ENCODE assay signal across 18 cellular contexts in the genomic region with DNA sequence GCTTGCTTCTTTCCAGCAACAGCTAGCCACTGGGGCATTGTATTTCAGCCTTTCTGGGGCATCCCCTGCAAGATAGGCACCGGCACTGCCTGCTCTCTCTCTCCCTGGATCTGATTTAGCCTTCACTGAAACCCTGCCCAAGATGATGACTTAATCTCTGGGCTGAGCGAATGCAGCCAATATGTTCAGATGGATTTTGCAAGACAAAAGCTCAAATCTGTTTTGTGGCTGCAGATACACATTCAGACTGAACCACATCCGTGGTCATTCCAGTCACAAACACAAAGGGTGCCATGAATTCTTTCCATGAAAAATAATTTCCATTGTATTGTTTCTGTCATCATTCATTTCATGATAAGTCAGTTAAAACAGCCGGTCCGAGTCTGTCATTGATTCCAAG. TPM values are rescaled to one million over a fixed set of nuclear protein-coding genes. Genes with fewer than 3 reads are reported as not detected.
DNase-seq lines count a peak whose midpoint lies in the region; ATAC-seq, FAIRE-seq and TF ChIP-seq lines count a peak whose summit lies in the region.
"Had no signal": no experiment of that assay in that cellular context is flagged by ENCODE, and none has a peak within 500 bp of the region (broad histone marks: within the 10 kb centered on the region; RNA-seq: fewer than 3 reads in every experiment).

No MANE protein-coding gene starts in this region.

- intact Hi-C loops in IMR-90 (cut with micrococcal nuclease) (no loop called here), lower lobe of right lung (cut with DNase I) (no loop called here), ovary (cut with DNase I) (no loop called here)

- H3K4me2 ChIP-seq in IMR-90 (ENCODE audit: low read depth, low read length): no peak overlapping the region
- H3K4me2 ChIP-seq: KMS-11 had no signal

- POLR2A ChIA-PET in IMR-90 (lab: Charles Lee; ENCODE audit: unreplicated experiment): no interaction called here

- H4K8ac ChIP-seq in IMR-90 (ENCODE audit: low read depth in 2 of 2, low read length in 2 of 2): peak overlapping the region; percentile 21 to 32; a peak in 1 of 4 replicates

- H2BK120ac ChIP-seq in IMR-90 (ENCODE audit: low read depth, low read length): peak overlapping the region; percentile 89

- no TSS peak for BruUV-seq in IMR-90 (replicated peaks; lab: Mats Ljungman, UMichigan)

- H3K9ac ChIP-seq in IMR-90 (ENCODE audit: low read depth, low read length): no peak overlapping the region
- H3K9ac ChIP-seq: KMS-11 had no signal

- H3K23ac ChIP-seq in IMR-90 (ENCODE audit: low read depth, low read length): 0 out of 2 replicates have a peak overlapping the region, but pooled peaks have one; percentile 13

- H3K4me1 ChIP-seq in IMR-90 (ENCODE audit: control insufficient read depth, insufficient read depth, low read length): peaks cover 15% of the 10 kb centered on the region
- no peaks in the 10 kb centered on the region for H3K4me1 ChIP-seq in lower lobe of right lung
- no peaks in the 10 kb centered on the region for H3K4me1 ChIP-seq in ovary (ENCODE audit: insufficient read depth)

- no peak for TF ChIP-seq RAD21 in IMR-90 (IDR thresholded peaks at IDR 0.05; ENCODE audit: low read length)

- no peak overlapping the region for H3K56ac ChIP-seq in IMR-90 (ENCODE audit: extremely low read depth, insufficient read depth, low read length)

- DNase-seq in Ammon's horn (ENCODE audit: low spot score): peak; percentile 33
- DNase-seq in IMR-90: peak; percentile 69
- DNase-seq in cerebellum (ENCODE audit: low spot score): peak; percentile 55
- DNase-seq in lower lobe of right lung: no peak
- DNase-seq in H54 (ENCODE audit: insufficient read length, low spot score): no peak
- no peak for DNase-seq in KG1 (lab: John Stamatoyannopoulos, UW)
- no peak for DNase-seq in ovary
- DNase-seq: effector CD8-positive, alpha-beta T cell; heart left ventricle; NCI-H1694 treated with DMSO at 0.1 percent for 48 hours; NCI-H748 treated with DMSO at 0.1 percent for 48 hours; retina; stimulated activated CD4-positive, alpha-beta T cell treated with anti-CD3 and anti-CD28 coated beads, Interleukin-2, amount 100 ng/mL, for 48 hours; upper lobe of left lung had no signal

- ATAC-seq in IMR-90 (ENCODE audit: low read depth): peak; percentile 59
- no peak for ATAC-seq in lower lobe of right lung
- no peak for ATAC-seq in GM21515 (IDR thresholded peaks at IDR 0.05; ENCODE audit: unreplicated experiment)
- ATAC-seq: natural killer cell treated with Interleukin-12 subunit alpha and Interleukin-12 subunit beta and Interleukin-15 and Interleukin-18, amount 100 ng/mL, for 72 hours had no signal

- peak overlapping the region; percentile 56 for H3K4ac ChIP-seq in IMR-90 (ENCODE audit: low read depth, low read length)

- TF ChIP-seq CTCF in IMR-90 (conservative IDR thresholded peaks at IDR 0.05; ENCODE audit: low read depth, low read length) (no peak), lower lobe of right lung (IDR thresholded peaks at IDR 0.05) (no peak), ovary (IDR thresholded peaks at IDR 0.05) (no peak)

- peaks cover 7% of the 10 kb centered on the region; the same call in 1 of the 2 replicates for H3K9me1 ChIP-seq in IMR-90 (ENCODE audit: insufficient read depth, low read length)

- H2AK9ac ChIP-seq in IMR-90 (replicated peaks; ENCODE audit: low read depth, low read length, poor library complexity): no peak overlapping the region

- peak overlapping the region; percentile 1 for H2BK5ac ChIP-seq in IMR-90 (ENCODE audit: low read depth, low read length, poor library complexity, severe bottlenecking)

- H2BK15ac ChIP-seq in IMR-90 (ENCODE audit: low read depth, low read length): peak overlapping the region; percentile 90; the same call in 1 of the 3 replicates

- no peak for FAIRE-seq in H54 (lab: Jason Lieb, UNC)

- in situ Hi-C loops in IMR-90 (cut with MboI; ENCODE audit: low sequenced_read_pairs): no loop called here

- no peaks in the 10 kb centered on the region for H4K20me1 ChIP-seq in IMR-90 (ENCODE audit: insufficient read depth, low read length)

- peak overlapping the region; percentile 83 for H3K14ac ChIP-seq in IMR-90 (replicated peaks; ENCODE audit: low read depth, low read length)

- H4K91ac ChIP-seq in IMR-90 (ENCODE audit: insufficient read depth, low read depth, low read length): peak overlapping the region; percentile 56; the same call in 1 of the 2 replicates

- no peak for TF ChIP-seq POLR2A in IMR-90 (IDR thresholded peaks at IDR 0.05; ENCODE audit: low read depth, low read length)
- no peak for TF ChIP-seq POLR2A in H54 (IDR thresholded peaks at IDR 0.05; ENCODE audit: low read depth, low read length)
- no peak for TF ChIP-seq POLR2A in ovary (IDR thresholded peaks at IDR 0.05)

- H2BK20ac ChIP-seq in IMR-90 (ENCODE audit: low read depth, low read length): peak overlapping the region; percentile 62; the same call in 1 of the 2 replicates

- H3K9me3 ChIP-seq in IMR-90 (ENCODE audit: control insufficient read depth, insufficient read depth, low read length) (no peaks in the 10 kb centered on the region), lower lobe of right lung (no peaks in the 10 kb centered on the region), ovary (no peaks in the 10 kb centered on the region)
- H3K9me3 ChIP-seq: heart left ventricle, upper lobe of left lung had no signal

- dilution Hi-C loops in IMR-90 (cut with HindIII; ENCODE audit: low sequenced_read_pairs, unreplicated experiment): no loop called here

- H2AK5ac ChIP-seq in IMR-90 (ENCODE audit: low read depth, low read length): peak overlapping the region; percentile 76; the same call in 1 of the 2 replicates

- CTCF ChIA-PET in IMR-90 (lab: Yijun Ruan, JAX): interaction anchor here (0.8 to 1.0 kb wide), 2 partner anchors 10 to 26 kb away, joined by 3 read pairs; no protein-coding TSS in a partner anchor

- H3K36me3 ChIP-seq in IMR-90 (ENCODE audit: control insufficient read depth, insufficient read depth, low read length): no peaks in the 10 kb centered on the region
- H3K36me3 ChIP-seq in lower lobe of right lung: no peaks in the 10 kb centered on the region
- H3K36me3 ChIP-seq in ovary: no peaks in the 10 kb centered on the region
- H3K36me3 ChIP-seq: heart left ventricle, upper lobe of left lung had no signal

- WGBS in IMR-90 (ENCODE audit: extremely low coverage in 2 of 2, insufficient read length in 1 of 2), 2 experiments: 62% methylated on average over 3 of the region's 5 CpGs; no CpG with 5 or more reads in 1 of the 2 experiments
- 66 to 73% (median 67%) methylated on average over 5 of the region's 5 CpGs for WGBS in ovary, 3 donors

- peak overlapping the region; percentile 51; the same call in 1 of the 2 replicates for H4K5ac ChIP-seq in IMR-90 (ENCODE audit: low read depth, low read length)

- peak overlapping the region; percentile 25 for H2AFZ ChIP-seq in IMR-90 (replicated peaks; ENCODE audit: low read length, poor library complexity)

- H3K4me3 ChIP-seq in IMR-90 (ENCODE audit: insufficient read depth, low read depth, low read length): no peak overlapping the region
- H3K4me3 ChIP-seq in lower lobe of right lung: no peak overlapping the region
- no peak overlapping the region for H3K4me3 ChIP-seq in ovary
- H3K4me3 ChIP-seq: heart left ventricle, upper lobe of left lung had no signal

- no peaks in the 10 kb centered on the region for H3K79me1 ChIP-seq in IMR-90 (ENCODE audit: low read depth in 1 of 2, low read length in 2 of 2)

- H3K27me3 ChIP-seq in IMR-90 (ENCODE audit: control insufficient read depth, insufficient read depth, low read length) (no peaks in the 10 kb centered on the region), lower lobe of right lung (ENCODE audit: low read depth) (no peaks in the 10 kb centered on the region), ovary (no peaks in the 10 kb centered on the region)
- H3K27me3 ChIP-seq: upper lobe of left lung had no signal

- H3K27ac ChIP-seq in IMR-90 (ENCODE audit: insufficient read depth, low read length) (no peak overlapping the region), lower lobe of right lung (peak overlapping the region; percentile 9), ovary (no peak overlapping the region)
- H3K27ac ChIP-seq: heart left ventricle, KMS-11 had no signal

- no peak for TF ChIP-seq EP300 in ovary (IDR thresholded peaks at IDR 0.05)

- 0 out of 2 replicates have a peak overlapping the region, but pooled peaks have one; percentile 61 for H3K18ac ChIP-seq in IMR-90 (ENCODE audit: low read depth, low read length)

TF ChIP-seq in IMR-90, 13 proteins besides CTCF, POLR2A, EP300 and RAD21 (continues in another document):
- TF ChIP-seq CHD1 (IDR thresholded peaks at IDR 0.05; ENCODE audit: low read depth, low read length) (no peak), CEBPB (IDR thresholded peaks at IDR 0.05; ENCODE audit: low read depth, low read length) (no peak; the same call in 1 of the 2 replicates), BHLHE40 (IDR thresholded peaks at IDR 0.05; ENCODE audit: low read depth, low read length) (no peak)
- TF ChIP-seq, protein P1, sequence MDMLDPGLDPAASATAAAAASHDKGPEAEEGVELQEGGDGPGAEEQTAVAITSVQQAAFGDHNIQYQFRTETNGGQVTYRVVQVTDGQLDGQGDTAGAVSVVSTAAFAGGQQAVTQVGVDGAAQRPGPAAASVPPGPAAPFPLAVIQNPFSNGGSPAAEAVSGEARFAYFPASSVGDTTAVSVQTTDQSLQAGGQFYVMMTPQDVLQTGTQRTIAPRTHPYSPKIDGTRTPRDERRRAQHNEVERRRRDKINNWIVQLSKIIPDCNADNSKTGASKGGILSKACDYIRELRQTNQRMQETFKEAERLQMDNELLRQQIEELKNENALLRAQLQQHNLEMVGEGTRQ (IDR thresholded peaks at IDR 0.05; ENCODE audit: low read depth, low read length): no peak

RNA-seq across cellular contexts. Expression of a gene that starts 24.2 kb away (rescaled TPM):
- total RNA-seq in IMR-90 (2012; rRNA removed) (not detected in 2 replicates), cerebellum (not detected), lower lobe of right lung (not detected), ovary (not detected)
- polyA plus RNA-seq in IMR-90 (2012; rRNA removed) (not detected in 2 replicates), ovary (under 1 TPM in 1 of 2 donors, not detected in 1; 0.30 TPM)
- not detected in 2 replicates for polyA plus RNA-seq in IMR-90 (2012; cell fraction: cytosol; rRNA removed)
- not detected in 2 replicates for polyA plus RNA-seq in IMR-90 (2012; cell fraction: nucleus; rRNA removed; ENCODE audit: low replicate concordance)
- total RNA-seq: heart left ventricle; natural killer cell treated with Interleukin-12 subunit alpha and Interleukin-12 subunit beta and Interleukin-15 and Interleukin-18, amount 100 ng/mL, for 72 hours; upper lobe of left lung had no signal
- polyA plus RNA-seq: CD14-positive monocyte, heart left ventricle had no signal

RNA-seq across cellular contexts. Expression of a gene that starts 44.4 kb away (rescaled TPM):
- total RNA-seq in IMR-90 (2012; rRNA removed): 40.9 and 42.5 TPM in 2 replicates
- 33.3 and 33.5 TPM in 2 replicates for polyA plus RNA-seq in IMR-90 (2012; rRNA removed)
- 22.0 and 23.5 TPM in 2 replicates for polyA plus RNA-seq in IMR-90 (2012; cell fraction: cytosol; rRNA removed)
- polyA plus RNA-seq in IMR-90 (2012; cell fraction: nucleus; rRNA removed; ENCODE audit: low replicate concordance): 30.4 and 43.5 TPM in 2 replicates
- total RNA-seq in cerebellum: 24.1 TPM
- 92.9 TPM for total RNA-seq in lower lobe of right lung
- total RNA-seq in ovary: 10 to 100 TPM; 14.2 to 38.7 (median 33.0) TPM
- 10 to 100 TPM; 13.4 to 60.4 TPM for polyA plus RNA-seq in ovary

RNA-seq across cellular contexts. Expression of a gene that starts 45.9 kb away (rescaled TPM):
- total RNA-seq in IMR-90 (2012; rRNA removed) (under 0.01 TPM in 1 of 2 replicates, not detected in the other), cerebellum (not detected), lower lobe of right lung (not detected), ovary (under 1 TPM in 1 of 7 donors, not detected in 6; 0.15 TPM)
- polyA plus RNA-seq in IMR-90 (2012; rRNA removed) (0.03 TPM in 1 of 2 replicates, not detected in the other), ovary (not detected)
- not detected in 2 replicates for polyA plus RNA-seq in IMR-90 (2012; cell fraction: cytosol; rRNA removed)
- 0.03 TPM in 1 of 2 replicates, not detected in the other for polyA plus RNA-seq in IMR-90 (2012; cell fraction: nucleus; rRNA removed; ENCODE audit: low replicate concordance)
- total RNA-seq: natural killer cell treated with Interleukin-12 subunit alpha and Interleukin-12 subunit beta and Interleukin-15 and Interleukin-18, amount 100 ng/mL, for 72 hours had no signal
- polyA plus RNA-seq: CD14-positive monocyte, heart left ventricle had no signal

Comparison
In these comparisons a context has a peak if more than half of its experiments do, and no peak if none do; other contexts are left out.
1. DNase-seq: peak in Ammon's horn (single experiment), IMR-90 (single experiment) and cerebellum (single experiment); none in lower lobe of right lung (single experiment), H54 (single experiment), KG1 (single experiment) and ovary (0 of 5).